1 cellular context compared by ENCODE assay signal in the genomic region with DNA sequence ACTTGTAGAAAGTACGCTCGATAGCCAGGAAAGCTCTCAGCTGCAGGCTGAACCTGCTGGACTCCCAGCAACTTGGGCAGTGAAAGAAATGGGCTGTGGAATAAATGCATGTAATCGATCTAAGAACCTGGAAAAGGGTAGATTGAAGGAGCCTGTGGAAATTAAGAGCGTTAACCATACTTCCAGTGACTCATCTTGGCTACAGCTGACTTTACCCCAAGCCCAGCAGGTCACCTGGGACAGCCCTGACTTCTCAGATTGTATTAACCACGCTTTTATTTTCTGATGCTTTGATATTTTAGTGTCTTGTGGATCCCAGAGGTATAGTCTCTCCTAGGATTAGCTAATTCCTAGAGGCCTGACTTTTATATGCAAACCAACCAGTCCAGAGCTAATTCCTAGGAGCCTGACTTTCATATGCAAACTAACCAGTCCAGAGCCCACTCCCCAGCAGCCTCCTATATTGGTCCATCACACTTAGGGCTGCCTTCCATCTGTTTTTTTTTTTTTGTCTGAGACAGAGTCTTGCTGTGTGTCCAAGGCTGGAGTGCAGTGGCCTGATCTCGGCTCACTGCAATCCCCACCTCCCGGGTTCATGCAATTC.
A peak's percentile ranks its signal among the peaks of the same experiment; 100 is the strongest.
TF ChIP-seq lines count a peak whose summit lies in the region.

No MANE protein-coding gene starts in this region.

TF ChIP-seq in IMR-90, 13 proteins besides CTCF, POLR2A, EP300 and RAD21 (continued from another document):
- TF ChIP-seq, protein P1, sequence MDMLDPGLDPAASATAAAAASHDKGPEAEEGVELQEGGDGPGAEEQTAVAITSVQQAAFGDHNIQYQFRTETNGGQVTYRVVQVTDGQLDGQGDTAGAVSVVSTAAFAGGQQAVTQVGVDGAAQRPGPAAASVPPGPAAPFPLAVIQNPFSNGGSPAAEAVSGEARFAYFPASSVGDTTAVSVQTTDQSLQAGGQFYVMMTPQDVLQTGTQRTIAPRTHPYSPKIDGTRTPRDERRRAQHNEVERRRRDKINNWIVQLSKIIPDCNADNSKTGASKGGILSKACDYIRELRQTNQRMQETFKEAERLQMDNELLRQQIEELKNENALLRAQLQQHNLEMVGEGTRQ (IDR thresholded peaks at IDR 0.05; ENCODE audit: low read depth, low read length), result peak; percentile 7; the same call in 1 of the 2 replicates
- TF ChIP-seq FOS (IDR thresholded peaks at IDR 0.05; ENCODE audit: low read depth, low read length), result no peak
